In the genomic region with DNA sequence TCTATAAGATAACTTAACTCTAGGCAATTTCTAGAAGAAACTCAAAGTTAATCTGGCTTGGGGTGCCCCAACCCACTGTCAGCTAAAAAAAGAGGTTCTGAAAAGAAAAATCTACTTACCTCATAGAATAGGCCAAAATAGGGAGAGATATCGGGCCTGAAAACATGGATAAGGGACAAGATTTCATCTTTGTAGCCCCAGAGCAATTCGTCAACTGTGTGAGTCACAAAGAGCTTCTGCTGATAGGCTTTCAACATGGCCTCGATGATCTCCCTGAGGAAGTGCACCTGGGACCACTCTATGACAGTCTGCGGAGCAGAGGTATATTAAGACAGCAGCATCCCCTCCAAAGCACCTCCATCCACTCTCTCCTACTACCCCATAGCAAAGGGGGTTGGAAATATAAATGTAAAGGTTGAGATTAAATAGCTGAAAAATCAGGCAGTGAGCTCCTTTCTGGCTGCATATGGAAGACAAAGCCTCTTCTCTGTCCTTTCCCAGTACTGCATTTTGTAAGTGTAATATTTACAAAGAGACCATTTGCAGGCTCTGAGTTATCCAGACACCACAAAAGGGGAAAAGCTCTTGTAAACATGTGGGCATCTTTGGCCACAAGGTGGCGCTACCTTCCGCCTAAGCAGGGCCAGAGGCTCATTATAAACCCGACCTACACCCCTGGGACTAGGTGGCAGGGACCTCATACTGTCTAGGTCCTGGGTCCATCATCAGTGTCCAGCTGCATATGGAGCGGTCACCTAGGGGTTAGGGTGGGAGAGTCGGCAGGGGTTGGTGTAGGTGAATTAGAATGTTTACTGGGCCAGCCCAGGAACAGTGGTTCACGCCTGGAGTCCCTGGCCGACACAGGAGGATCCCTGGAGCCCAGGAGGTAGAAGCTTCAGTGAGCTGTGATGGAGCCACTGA, we compare ENCODE assay signal across 8 cellular contexts. TPM values are rescaled to one million over a fixed set of nuclear protein-coding genes. Genes with fewer than 3 reads are reported as not detected.
A peak's percentile ranks its signal among the peaks of the same experiment; 100 is the strongest.
DNase-seq lines count a peak whose midpoint lies in the region; ATAC-seq and TF ChIP-seq lines count a peak whose summit lies in the region.

No MANE protein-coding gene starts in this region.

- H4K20me1 ChIP-seq in BLaER1 treated with 17β-estradiol and CSF1 and Interleukin-3, amounts not matched to agents 10 nM and 100 nM: peaks cover 0 to 100% (median 4%) of the 10 kb centered on the region in 11 experiments; a peak in 9 of 22 replicates

- H3K9ac ChIP-seq in BLaER1 treated with 17β-estradiol and CSF1 and Interleukin-3, amounts not matched to agents 10 nM and 100 nM: peak overlapping the region in 9 of 11 experiments; percentile 13 to 64 (median 46); a peak in 10 of 22 replicates

- ATAC-seq in HG03469 (IDR thresholded peaks at IDR 0.05; ENCODE audit: unreplicated experiment) (peak; percentile 67), lower lobe of right lung (peak; percentile 93 to 94)

- H3K27me3 ChIP-seq in BLaER1 treated with 17β-estradiol and CSF1 and Interleukin-3, amounts not matched to agents 10 nM and 100 nM: no peaks in the 10 kb centered on the region
- no peaks in the 10 kb centered on the region for H3K27me3 ChIP-seq in lower lobe of right lung (ENCODE audit: low read depth)

- H3K4me2 ChIP-seq in BLaER1 treated with 17β-estradiol and CSF1 and Interleukin-3, amounts not matched to agents 10 nM and 100 nM: peak overlapping the region; percentile 20 to 85 (median 76); a peak in 20 of 22 replicates

- intact Hi-C loops in lower lobe of right lung (cut with DNase I): no loop called here

- peaks cover 15 to 100% (median 35%) of the 10 kb centered on the region in 11 experiments for H3K36me3 ChIP-seq in BLaER1 treated with 17β-estradiol and CSF1 and Interleukin-3, amounts not matched to agents 10 nM and 100 nM
- H3K36me3 ChIP-seq in lower lobe of right lung: peaks cover 79% of the 10 kb centered on the region

- no peak overlapping the region; a peak in 1 of 20 replicates for H3K4me3 ChIP-seq in BLaER1 treated with 17β-estradiol and CSF1 and Interleukin-3, amounts not matched to agents 10 nM and 100 nM
- no peak overlapping the region for H3K4me3 ChIP-seq in lower lobe of right lung

- H3K27ac ChIP-seq in BLaER1 treated with 17β-estradiol and CSF1 and Interleukin-3, amounts not matched to agents 10 nM and 100 nM: peak overlapping the region in 7 of 11 experiments; percentile 3 to 62 (median 52); a peak in 11 of 22 replicates
- H3K27ac ChIP-seq in lower lobe of right lung: no peak overlapping the region

- TF ChIP-seq CTCF in lower lobe of right lung (IDR thresholded peaks at IDR 0.05): peak; percentile 92

- DNase-seq in GM19240 (ENCODE audit: insufficient read length, low spot score): peak; percentile 73
- DNase-seq in NCI-H69 (lab: John Stamatoyannopoulos, UW): peak; percentile 79
- peak; percentile 84 for DNase-seq in activated CD4-positive, alpha-beta T cell treated with anti-CD3 and anti-CD28 coated beads, Interleukin-2, amount 50 U/mL, for 1 hour
- DNase-seq in dermis microvascular lymphatic vessel endothelial cell (ENCODE audit: low read depth in 2 of 2): peak; percentile 79 to 84
- peak; percentile 89 for DNase-seq in lower lobe of right lung
- DNase-seq in stimulated activated CD8-positive, alpha-beta memory T cell treated with anti-CD3 and anti-CD28 coated beads, Interleukin-12 subunit alpha, Interleukin-12 subunit beta, amount 100 ng/mL, for 24 hours (ENCODE audit: extremely low read depth): peak; percentile 45

- peaks cover 25 to 40% (median 35%) of the 10 kb centered on the region in 10 experiments for H3K4me1 ChIP-seq in BLaER1 treated with 17β-estradiol and CSF1 and Interleukin-3, amounts not matched to agents 10 nM and 100 nM
- H3K4me1 ChIP-seq in lower lobe of right lung: peaks cover 18% of the 10 kb centered on the region

- H3K9me3 ChIP-seq in BLaER1 treated with 17β-estradiol and CSF1 and Interleukin-3, amounts not matched to agents 10 nM and 100 nM (replicated peaks in 1 of 11): no peaks in the 10 kb centered on the region
- H3K9me3 ChIP-seq in lower lobe of right lung: no peaks in the 10 kb centered on the region

RNA-seq across cellular contexts. Expression of gene NUP54, which starts 31.5 kb away (rescaled TPM):
- total RNA-seq in dermis microvascular lymphatic vessel endothelial cell: 43.4 and 51.9 TPM in 2 replicates
- 34.5 TPM for total RNA-seq in lower lobe of right lung

RNA-seq across cellular contexts. Expression of gene SCARB2, which starts 34.0 kb away (rescaled TPM):
- total RNA-seq in dermis microvascular lymphatic vessel endothelial cell (156 and 183 TPM in 2 replicates), lower lobe of right lung (166 TPM)
